In the genomic region with DNA sequence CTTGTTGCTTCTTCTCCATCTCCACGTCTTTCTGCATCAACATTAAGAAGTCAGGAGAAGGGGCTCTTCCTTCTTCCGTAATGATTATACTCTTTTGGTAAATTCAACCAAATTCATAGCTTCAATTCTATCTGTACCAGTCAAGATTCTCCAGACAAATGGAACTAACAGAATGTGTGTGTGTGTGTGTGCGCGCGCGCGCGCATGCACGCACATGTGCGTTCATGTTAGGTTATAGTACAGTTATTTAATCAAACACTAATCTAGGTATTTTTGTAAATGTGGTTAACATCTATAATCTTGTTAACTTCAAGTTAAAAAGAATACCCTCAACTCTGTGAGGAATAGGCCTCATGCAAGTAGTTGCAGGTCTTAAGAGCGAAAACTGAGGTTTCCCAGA, we compare ENCODE assay signal across 31 cellular contexts.
DNase-seq lines count a peak whose midpoint lies in the region; TF ChIP-seq lines count a peak whose summit lies in the region.
"Had no signal": no experiment of that assay in that cellular context is flagged by ENCODE, and none has a peak within 500 bp of the region (broad histone marks: within the 10 kb centered on the region; RNA-seq: fewer than 3 reads in every experiment).

No MANE protein-coding gene starts in this region.

- H3K4me1 ChIP-seq in HEK293 (ENCODE audit: control insufficient read depth, insufficient read depth, low read length), result no peaks in the 10 kb centered on the region
- H3K4me1 ChIP-seq: A549; BE2C; BLaER1; BLaER1 treated with 17β-estradiol and CSF1 and Interleukin-3, amounts not matched to agents 10 nM and 100 nM had no signal

- peaks cover 18% of the 10 kb centered on the region for H3K4me1 Mint-ChIP-seq in nephron progenitor cell
- H3K4me1 Mint-ChIP-seq: B cell; CD14-positive monocyte; CD4-positive, alpha-beta memory T cell; CD4-positive, CD25-positive, alpha-beta regulatory T cell; CD8-positive, alpha-beta memory T cell had no signal

- DNase-seq in nephron progenitor cell, result no peak
- no peak for DNase-seq in SIG-M5 (lab: John Stamatoyannopoulos, UW)
- no peak for DNase-seq in COLO829 (ENCODE audit: low spot score)
- DNase-seq: 8988T; ACHN; AML-193; BE2C; C1 segment of cervical spinal cord; Caco-2; Calu3; CD4-positive, alpha-beta memory T cell; CD4-positive, alpha-beta T cell; CD4-positive, CD25-positive, alpha-beta regulatory T cell; CD8-positive, alpha-beta memory T cell; CD8-positive, alpha-beta T cell; COR-L47; DMS 273 treated with DMSO at 0.1 percent for 48 hours; DMS153; DMS53; DMS79; DMS79 treated with DMSO at 0.1 percent for 48 hours; DND-41; EL had no signal

- POLR2A ChIA-PET in HEK293 (lab: Yijun Ruan, JAX), result no interaction called here

- H3K9me3 Mint-ChIP-seq in nephron progenitor cell, result peaks cover 39% of the 10 kb centered on the region

- no peak overlapping the region for H3K4me3 ChIP-seq in HEK293 (ENCODE audit: low read depth, low read length)
- H3K4me3 ChIP-seq: A549; BLaER1; BLaER1 treated with 17β-estradiol and CSF1 and Interleukin-3, amounts not matched to agents 10 nM and 100 nM had no signal

- H3K27ac ChIP-seq in HEK293 (ENCODE audit: extremely low read depth, low read depth, low read length), result no peak overlapping the region
- H3K27ac ChIP-seq: 22Rv1; A549; BLaER1; BLaER1 treated with 17β-estradiol and CSF1 and Interleukin-3, amounts not matched to agents 10 nM and 100 nM; C4-2B had no signal

- no peaks in the 10 kb centered on the region for H3K9me3 ChIP-seq in HEK293 (ENCODE audit: control insufficient read depth, insufficient read depth, low read depth, low read length)
- H3K9me3 ChIP-seq: A549, BE2C, Caco-2 had no signal

- peaks cover 21% of the 10 kb centered on the region for H3K36me3 Mint-ChIP-seq in nephron progenitor cell (ENCODE audit: low read depth)
- H3K36me3 Mint-ChIP-seq: CD14-positive monocyte; CD4-positive, alpha-beta memory T cell; CD4-positive, CD25-positive, alpha-beta regulatory T cell; CD8-positive, alpha-beta memory T cell; CD8-positive, alpha-beta T cell had no signal

- H3K4me3 Mint-ChIP-seq in nephron progenitor cell, result no peak overlapping the region
- H3K4me3 Mint-ChIP-seq: B cell; CD14-positive monocyte; CD4-positive, alpha-beta memory T cell; CD4-positive, alpha-beta T cell; CD4-positive, CD25-positive, alpha-beta regulatory T cell; CD8-positive, alpha-beta memory T cell; CD8-positive, alpha-beta T cell had no signal

- H3K27ac Mint-ChIP-seq in nephron progenitor cell, result peak overlapping the region; percentile 15
- H3K27ac Mint-ChIP-seq: B cell; CD14-positive monocyte; CD4-positive, alpha-beta memory T cell; CD4-positive, alpha-beta T cell; CD4-positive, CD25-positive, alpha-beta regulatory T cell; CD8-positive, alpha-beta memory T cell; CD8-positive, alpha-beta T cell had no signal

- TF ChIP-seq CTCF in HEK293 (tag by site-specific recombination; IDR thresholded peaks at IDR 0.05) (no peak), nephron progenitor cell (IDR thresholded peaks at IDR 0.05) (no peak)

- H3K27me3 Mint-ChIP-seq in nephron progenitor cell (ENCODE audit: low read depth, poor library complexity), result peaks cover 3% of the 10 kb centered on the region
- H3K27me3 Mint-ChIP-seq: B cell; CD4-positive, alpha-beta T cell had no signal

- CTCF ChIA-PET in HEK293 (lab: Yijun Ruan, JAX), result interaction anchor here (0.5 kb wide), 1 partner anchor 183 kb away, joined by 3 read pairs; no protein-coding TSS in a partner anchor

- no peaks in the 10 kb centered on the region for H3K36me3 ChIP-seq in HEK293 (ENCODE audit: control insufficient read depth in 2 of 2, insufficient read depth in 1 of 2, low read length in 2 of 2)
- H3K36me3 ChIP-seq: BE2C; BLaER1; BLaER1 treated with 17β-estradiol and CSF1 and Interleukin-3, amounts not matched to agents 10 nM and 100 nM had no signal

TF ChIP-seq in HEK293, 187 proteins besides CTCF, POLR2A, EP300 and RAD21:
- TF ChIP-seq, protein P1, sequence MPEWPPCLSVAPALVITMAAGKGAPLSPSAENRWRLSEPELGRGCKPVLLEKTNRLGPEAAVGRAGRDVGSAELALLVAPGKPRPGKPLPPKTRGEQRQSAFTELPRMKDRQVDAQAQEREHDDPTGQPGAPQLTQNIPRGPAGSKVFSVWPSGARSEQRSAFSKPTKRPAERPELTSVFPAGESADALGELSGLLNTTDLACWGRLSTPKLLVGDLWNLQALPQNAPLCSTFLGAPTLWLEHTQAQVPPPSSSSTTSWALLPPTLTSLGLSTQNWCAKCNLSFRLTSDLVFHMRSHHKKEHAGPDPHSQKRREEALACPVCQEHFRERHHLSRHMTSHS (tag by site-specific recombination; IDR thresholded peaks at IDR 0.05), result no peak
- TF ChIP-seq, protein P2, sequence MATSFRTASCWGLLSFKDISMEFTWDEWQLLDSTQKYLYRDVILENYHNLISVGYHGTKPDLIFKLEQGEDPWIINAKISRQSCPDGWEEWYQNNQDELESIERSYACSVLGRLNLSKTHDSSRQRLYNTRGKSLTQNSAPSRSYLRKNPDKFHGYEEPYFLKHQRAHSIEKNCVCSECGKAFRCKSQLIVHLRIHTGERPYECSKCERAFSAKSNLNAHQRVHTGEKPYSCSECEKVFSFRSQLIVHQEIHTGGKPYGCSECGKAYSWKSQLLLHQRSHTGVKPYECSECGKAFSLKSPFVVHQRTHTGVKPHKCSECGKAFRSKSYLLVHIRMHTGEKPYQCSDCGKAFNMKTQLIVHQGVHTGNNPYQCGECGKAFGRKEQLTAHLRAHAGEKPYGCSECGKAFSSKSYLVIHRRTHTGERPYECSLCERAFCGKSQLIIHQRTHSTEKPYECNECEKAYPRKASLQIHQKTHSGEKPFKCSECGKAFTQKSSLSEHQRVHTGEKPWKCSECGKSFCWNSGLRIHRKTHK (tag by site-specific recombination; IDR thresholded peaks at IDR 0.05), result peak; percentile 71
TF ChIP-seq in HEK293: peak in this region for 1.
